8 cellular contexts compared by ENCODE assay signal in the genomic region with DNA sequence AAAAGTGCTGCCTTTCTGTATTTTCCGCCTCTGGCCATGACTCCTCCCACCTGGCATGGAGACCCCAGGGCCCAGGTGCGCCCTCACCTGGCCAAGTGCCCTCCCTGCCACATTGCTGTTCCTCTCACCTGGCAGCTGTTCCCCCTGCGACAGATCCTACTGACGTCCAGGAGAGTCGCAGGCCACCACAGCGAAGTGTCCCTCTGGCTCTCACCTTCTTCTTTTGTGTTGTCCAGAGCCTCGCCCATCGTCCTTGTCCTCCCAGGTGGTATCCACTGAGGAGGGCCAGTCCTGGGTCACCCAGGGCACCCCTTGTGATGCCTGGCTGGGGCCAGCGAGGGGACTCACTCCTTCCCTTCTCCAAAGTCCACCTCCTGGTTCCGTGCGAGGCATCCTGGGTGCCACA. TPM values are rescaled to one million over a fixed set of nuclear protein-coding genes. Genes with fewer than 3 reads are reported as not detected.
DNase-seq lines count a peak whose midpoint lies in the region; ATAC-seq, FAIRE-seq and TF ChIP-seq lines count a peak whose summit lies in the region.

No MANE protein-coding gene starts in this region.

- peaks cover 7% of the 10 kb centered on the region for H4K20me1 ChIP-seq in keratinocyte (ENCODE audit: control insufficient read depth, extremely low read depth, insufficient read depth, low read length)

- peaks cover 20% of the 10 kb centered on the region for H3K27me3 Mint-ChIP-seq in activated T-helper 17 cell treated with anti-CD3 and anti-CD28 coated beads, Interleukin-2, amount 50 U/mL, for 72 hours

- H3K4me2 ChIP-seq in keratinocyte (ENCODE audit: control insufficient read depth, extremely low read depth, insufficient read depth, low read depth, low read length) = no peak overlapping the region

- peaks cover 5% of the 10 kb centered on the region for H3K4me1 Mint-ChIP-seq in activated T-helper 17 cell treated with anti-CD3 and anti-CD28 coated beads, Interleukin-2, amount 50 U/mL, for 72 hours

- no peak for FAIRE-seq in keratinocyte (lab: Jason Lieb, UNC)

- no peak overlapping the region for H3K9ac ChIP-seq in keratinocyte (ENCODE audit: control insufficient read depth, extremely low read depth, insufficient read depth, low read length)

- DNase-seq in NCI-H2081 (lab: John Stamatoyannopoulos, UW) (peak; percentile 69 to 74), NCI-H2081 treated with DMSO at 0.1 percent for 48 hours (lab: John Stamatoyannopoulos, UW) (no peak), NCI-H2196 (lab: John Stamatoyannopoulos, UW; ENCODE audit: unreplicated experiment) (peak; percentile 71), keratinocyte (ENCODE audit: low read depth, low spot score) (no peak), testis (no peak), MV-4-11 (lab: John Stamatoyannopoulos, UW) (no peak)

- no peaks in the 10 kb centered on the region for H3K79me2 ChIP-seq in keratinocyte (ENCODE audit: control insufficient read depth, insufficient read depth, low read length)

- H3K4me3 ChIP-seq in keratinocyte (ENCODE audit: control insufficient read depth in 2 of 3, extremely low read depth in 1 of 3, insufficient read depth in 2 of 3, low read depth in 1 of 3, low read length in 3 of 3) = no peak overlapping the region
- H3K4me3 ChIP-seq in testis = no peak overlapping the region

- no peak overlapping the region for H2AFZ ChIP-seq in keratinocyte (ENCODE audit: control insufficient read depth, low read length)

- H3K9me3 ChIP-seq in keratinocyte (ENCODE audit: control insufficient read depth, low read depth, low read length) (no peaks in the 10 kb centered on the region), testis (no peaks in the 10 kb centered on the region)

- 73 to 77% methylated on average over 11 of the region's 11 CpGs for WGBS in testis, 2 donors

- no peak overlapping the region for H3K27ac ChIP-seq in keratinocyte (ENCODE audit: control insufficient read depth, insufficient read depth, low read length)
- no peak overlapping the region for H3K27ac ChIP-seq in testis

- no peaks in the 10 kb centered on the region for H3K9me3 Mint-ChIP-seq in activated T-helper 17 cell treated with anti-CD3 and anti-CD28 coated beads, Interleukin-2, amount 50 U/mL, for 72 hours

- H3K27me3 ChIP-seq in keratinocyte (ENCODE audit: control insufficient read depth, extremely low read depth, insufficient read depth, low read length) (peaks cover 89% of the 10 kb centered on the region), testis (no peaks in the 10 kb centered on the region)

- H3K4me1 ChIP-seq in keratinocyte (ENCODE audit: control insufficient read depth, extremely low read depth, insufficient read depth, low read length) (no peaks in the 10 kb centered on the region), testis (peaks cover 11% of the 10 kb centered on the region)

- peak; percentile 31 for ATAC-seq in activated T-helper 17 cell treated with anti-CD3 and anti-CD28 coated beads, Interleukin-2, amount 50 U/mL, for 72 hours (replicated peaks)
- no peak for ATAC-seq in HG03354 (IDR thresholded peaks at IDR 0.05; ENCODE audit: poor library complexity, severe bottlenecking, unreplicated experiment)

- H3K36me3 Mint-ChIP-seq in activated T-helper 17 cell treated with anti-CD3 and anti-CD28 coated beads, Interleukin-2, amount 50 U/mL, for 72 hours (ENCODE audit: low read depth) = no peaks in the 10 kb centered on the region

- no peak overlapping the region for H3K4me3 Mint-ChIP-seq in activated T-helper 17 cell treated with anti-CD3 and anti-CD28 coated beads, Interleukin-2, amount 50 U/mL, for 72 hours

- peak in 2 of 3 experiments; percentile 58 to 69 for TF ChIP-seq CTCF in keratinocyte (optimal IDR thresholded peaks at IDR 0.05 in 1 of 3, IDR thresholded peaks at IDR 0.05 in 1 of 3, conservative IDR thresholded peaks at IDR 0.05 in 1 of 3; ENCODE audit: extremely low read depth in 1 of 3, insufficient read depth in 2 of 3, low read length in 3 of 3)
- peak in 2 of 3 experiments; percentile 11 to 30 for TF ChIP-seq CTCF in testis (IDR thresholded peaks at IDR 0.05)

- H3K9me1 ChIP-seq in keratinocyte (ENCODE audit: control insufficient read depth, extremely low read depth, insufficient read depth, low read length) = no peaks in the 10 kb centered on the region

- no peak overlapping the region for H3K27ac Mint-ChIP-seq in activated T-helper 17 cell treated with anti-CD3 and anti-CD28 coated beads, Interleukin-2, amount 50 U/mL, for 72 hours

- dilution Hi-C loops in keratinocyte (cut with MboI; ENCODE audit: extremely low pct_ligation_motif_present, low sequenced_read_pairs) = no loop called here

- TF ChIP-seq POLR2A in testis (IDR thresholded peaks at IDR 0.05) = no peak

- H3K36me3 ChIP-seq in keratinocyte (ENCODE audit: control insufficient read depth in 2 of 2, extremely low read depth in 1 of 2, insufficient read depth in 2 of 2, low read length in 2 of 2) (no peaks in the 10 kb centered on the region), testis (ENCODE audit: low read depth, missing control alignments) (no peaks in the 10 kb centered on the region)

- intact Hi-C loops in testis (cut with DNase I; ENCODE audit: low total_unique reads) = no loop called here

RNA-seq across cellular contexts. Expression of gene NKD2, which starts 2.6 kb away (rescaled TPM):
- 1 to 10 TPM in 1 of 2 donors, under 1 TPM in 1; 0.37 to 1.2 TPM for total RNA-seq in activated T-helper 17 cell treated with anti-CD3 and anti-CD28 coated beads, Interleukin-2, amount 50 U/mL, for 72 hours
- 0.13 TPM in 1 of 3 replicates, not detected in the others for polyA plus RNA-seq in keratinocyte
- not detected for polyA plus RNA-seq in keratinocyte (2011; ENCODE audit: low read depth)
- polyA plus RNA-seq in keratinocyte (2011; cell fraction: cytosol; rRNA removed) = 0.32 TPM in 1 of 2 replicates, not detected in the other
- 0.25 and 0.40 TPM in 2 replicates for polyA plus RNA-seq in keratinocyte (2011; cell fraction: nucleus; rRNA removed)
- 0.17 and 0.41 TPM in 2 replicates for polyA plus RNA-seq in keratinocyte (2012; ENCODE audit: low replicate concordance)
- polyA minus RNA-seq in keratinocyte = 0.10 TPM in 1 of 3 replicates, not detected in the others
- not detected for polyA minus RNA-seq in keratinocyte (2011; cell fraction: cytosol; rRNA and poly(A)+ RNA removed)
- 1.2 TPM in 1 of 2 replicates, not detected in the other for polyA minus RNA-seq in keratinocyte (2011; cell fraction: nucleus; rRNA and poly(A)+ RNA removed)
- total RNA-seq in testis = 10 to 100 TPM; 31.6 to 42.1 TPM
- 16.5 TPM for polyA plus RNA-seq in testis (ENCODE audit: insufficient read depth, low read depth, low replicate concordance)

Comparison
In these comparisons a context has a peak if more than half of its experiments do, and no peak if none do; other contexts are left out.
1. DNase-seq: peak in NCI-H2081 (2 of 2) and NCI-H2196 (single experiment); none in NCI-H2081 treated with DMSO at 0.1 percent for 48 hours (single experiment), keratinocyte (single experiment), testis (single experiment) and MV-4-11 (single experiment).
2. RNA of gene NKD2, which starts 2.6 kb away (total RNA-seq): 31.6 to 42.1 TPM in testis; 0.37 to 1.2 TPM in activated T-helper 17 cell treated with anti-CD3 and anti-CD28 coated beads, Interleukin-2, amount 50 U/mL, for 72 hours; every median in the first group is over 10 times any median in the second.